In genomic region chr15:73460662-73461061, GRCh38 we compare ENCODE assay signal across 38 cellular contexts. TPM values are rescaled to one million over a fixed set of nuclear protein-coding genes. Genes with fewer than 3 reads are reported as not detected.
"Had no signal": no experiment of that assay in that cellular context is flagged by ENCODE, and none has a peak within 500 bp of the region (broad histone marks: within the 10 kb centered on the region; RNA-seq: fewer than 3 reads in every experiment).

No MANE protein-coding gene starts in this region.

- H3K36me3 ChIP-seq: MG63 had no signal

- H3K27ac ChIP-seq: KMS-11 had no signal

- DNase-seq: Karpas-422, Kasumi-1, MG63, MM.1S, MV-4-11, NCI-H1048, NCI-H1092, NCI-H1092 treated with DMSO at 0.1 percent for 48 hours, NCI-H1105, NCI-H1105 treated with DMSO at 0.1 percent for 48 hours, NCI-H1417, NCI-H1417 treated with DMSO at 0.1 percent for 48 hours, NCI-H1436, NCI-H1436 treated with DMSO at 0.1 percent for 48 hours, NCI-H146, NCI-H1694, NCI-H1694 treated with DMSO at 0.1 percent for 48 hours, NCI-H187, NCI-H187 treated with DMSO at 0.1 percent for 48 hours, NCI-H1930, NCI-H2029, NCI-H2029 treated with DMSO at 0.1 percent for 48 hours, NCI-H2081, NCI-H2081 treated with DMSO at 0.1 percent for 48 hours, NCI-H2107, NCI-H2171, NCI-H2171 treated with DMSO at 0.1 percent for 48 hours, NCI-H2227 treated with DMSO at 0.1 percent for 48 hours, NCI-H226, NCI-H345, NCI-H446, NCI-H446 treated with DMSO at 0.1 percent for 48 hours, NCI-H510A had no signal

- H3K4me2 ChIP-seq: KMS-11 had no signal

- H3K9me3 ChIP-seq: MG63 had no signal

- H3K4me3 ChIP-seq: MG63 had no signal

RNA-seq across cellular contexts. Expression of gene REC114, which starts 17.7 kb away (rescaled TPM):
- total RNA-seq: LHCN-M2, M059J, MCF 10A, NCI-H460 had no signal
